In the genomic region with DNA sequence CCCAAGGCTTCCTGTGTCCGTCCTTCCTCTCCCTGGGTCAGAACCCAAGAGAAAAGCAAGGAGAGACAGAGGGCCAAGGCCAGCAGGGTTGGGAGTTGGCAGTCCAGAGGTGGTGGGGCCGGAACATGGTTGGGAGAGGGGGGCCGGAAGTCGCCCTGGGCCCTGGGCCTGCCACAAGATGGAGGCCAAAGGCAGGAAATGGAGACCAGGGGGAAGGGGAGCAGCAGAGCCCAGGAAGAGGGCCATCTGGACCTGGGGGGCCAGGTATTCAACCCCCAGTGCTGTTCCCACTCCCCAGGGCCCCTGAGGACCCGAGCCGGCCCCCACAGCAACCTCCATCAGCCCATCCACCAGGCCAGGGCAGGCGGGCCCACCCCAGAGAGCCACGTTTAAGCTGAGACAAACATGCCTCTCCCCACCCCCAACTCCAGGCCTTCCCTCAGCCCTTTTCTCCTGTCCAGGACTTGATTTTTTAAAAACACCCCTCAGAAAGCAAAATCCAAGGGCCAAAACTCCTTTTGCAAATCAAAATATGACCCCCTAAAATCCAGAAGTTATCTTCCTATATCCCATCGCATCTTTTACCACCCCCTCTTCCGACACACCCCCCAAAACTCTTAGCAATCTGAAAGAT, we compare ENCODE assay signal across 12 cellular contexts. TPM values are rescaled to one million over a fixed set of nuclear protein-coding genes. Genes with fewer than 3 reads are reported as not detected.
DNase-seq lines count a peak whose midpoint lies in the region; ATAC-seq, FAIRE-seq and TF ChIP-seq lines count a peak whose summit lies in the region.
"Had no signal": no experiment of that assay in that cellular context is flagged by ENCODE, and none has a peak within 500 bp of the region (broad histone marks: within the 10 kb centered on the region; RNA-seq: fewer than 3 reads in every experiment).

No MANE protein-coding gene starts in this region.

- peaks cover 60% of the 10 kb centered on the region for H3K4me1 Mint-ChIP-seq in activated CD8-positive, alpha-beta T cell treated with anti-CD3 and anti-CD28 coated beads for 36 hours (ENCODE audit: low read depth)

- ATAC-seq in activated CD8-positive, alpha-beta T cell treated with anti-CD3 and anti-CD28 coated beads for 36 hours = no peak
- ATAC-seq in left cardiac atrium (no peak), sciatic nerve (peak; percentile 38), GM19351 (IDR thresholded peaks at IDR 0.05; ENCODE audit: unreplicated experiment) (no peak), GM19455 (IDR thresholded peaks at IDR 0.05; ENCODE audit: unreplicated experiment) (no peak)
- ATAC-seq: activated T-cell treated with anti-CD3 and anti-CD28 coated beads, Interleukin-2, amount 50 U/mL, for 72 hours had no signal

- H3K4me2 ChIP-seq in BLaER1 treated with 17β-estradiol and CSF1 and Interleukin-3, amounts not matched to agents 10 nM and 100 nM = peak overlapping the region; percentile 91 to 99 (median 95)

- no peaks in the 10 kb centered on the region for H4K20me1 ChIP-seq in BLaER1 treated with 17β-estradiol and CSF1 and Interleukin-3, amounts not matched to agents 10 nM and 100 nM

- POLR2A ChIA-PET in activated CD8-positive, alpha-beta T cell treated with anti-CD3 and anti-CD28 coated beads for 36 hours (lab: Charles Lee) = no interaction called here

- TF ChIP-seq CTCF in activated CD8-positive, alpha-beta T cell treated with anti-CD3 and anti-CD28 coated beads for 36 hours (IDR thresholded peaks at IDR 0.05) = no peak

- H3K4me1 ChIP-seq in BLaER1 treated with 17β-estradiol and CSF1 and Interleukin-3, amounts not matched to agents 10 nM and 100 nM = peaks cover 64 to 90% (median 84%) of the 10 kb centered on the region in 10 experiments
- H3K4me1 ChIP-seq in SJCRH30 = no peaks in the 10 kb centered on the region

- H3K27ac Mint-ChIP-seq in activated CD8-positive, alpha-beta T cell treated with anti-CD3 and anti-CD28 coated beads for 36 hours = peak overlapping the region; percentile 93
- H3K27ac Mint-ChIP-seq: activated T-cell treated with anti-CD3 and anti-CD28 coated beads, Interleukin-2, amount 50 U/mL, for 72 hours had no signal

- no peak overlapping the region for H3K4me3 Mint-ChIP-seq in activated CD8-positive, alpha-beta T cell treated with anti-CD3 and anti-CD28 coated beads for 36 hours

- no peaks in the 10 kb centered on the region for H3K27me3 Mint-ChIP-seq in activated CD8-positive, alpha-beta T cell treated with anti-CD3 and anti-CD28 coated beads for 36 hours

- peak overlapping the region in 6 of 11 experiments; percentile 37 to 98 (median 44); a peak in 7 of 22 replicates for H3K9ac ChIP-seq in BLaER1 treated with 17β-estradiol and CSF1 and Interleukin-3, amounts not matched to agents 10 nM and 100 nM

- H3K27ac ChIP-seq in BLaER1 treated with 17β-estradiol and CSF1 and Interleukin-3, amounts not matched to agents 10 nM and 100 nM = peak overlapping the region in 8 of 11 experiments; percentile 51 to 100 (median 98); a peak in 16 of 22 replicates
- H3K27ac ChIP-seq in SJCRH30 = no peak overlapping the region

- DNase-seq in activated CD8-positive, alpha-beta T cell treated with anti-CD3 and anti-CD28 coated beads for 36 hours = no peak
- DNase-seq in left cardiac atrium (peak; percentile 71), sciatic nerve (ENCODE audit: low spot score) (no peak), SJCRH30 (no peak), GM19239 (ENCODE audit: insufficient read length, low spot score) (no peak)
- DNase-seq: COR-L47, midbrain, NCI-H2171 had no signal

- intact Hi-C loops in activated CD8-positive, alpha-beta T cell treated with anti-CD3 and anti-CD28 coated beads for 36 hours (cut with micrococcal nuclease) = no loop called here
- intact Hi-C loops in left cardiac atrium (cut with DNase I) = no loop called here
- intact Hi-C loops in sciatic nerve (cut with DNase I) = loop anchor here (10.0 kb wide), 1 partner anchor 836 kb away; the partner anchor contains the start of genes CYB5D1, NAA38 and TMEM88

- peaks cover 0 to 5% (median 0%) of the 10 kb centered on the region in 11 experiments; a peak in 6 of 22 replicates for H3K9me3 ChIP-seq in BLaER1 treated with 17β-estradiol and CSF1 and Interleukin-3, amounts not matched to agents 10 nM and 100 nM (replicated peaks in 1 of 11)
- no peaks in the 10 kb centered on the region for H3K9me3 ChIP-seq in SJCRH30 (replicated peaks)

- no peak overlapping the region for H3K4me3 ChIP-seq in BLaER1 treated with 17β-estradiol and CSF1 and Interleukin-3, amounts not matched to agents 10 nM and 100 nM
- H3K4me3 ChIP-seq in SJCRH30 = no peak overlapping the region

- CTCF ChIA-PET in activated CD8-positive, alpha-beta T cell treated with anti-CD3 and anti-CD28 coated beads for 36 hours (lab: Charles Lee) = interaction anchor here (0.6 to 4.1 kb wide), 4 partner anchors 13 to 108 kb away, joined by 4 to 52 read pairs (median 7); no protein-coding TSS in a partner anchor

- no peaks in the 10 kb centered on the region for H3K9me3 Mint-ChIP-seq in activated CD8-positive, alpha-beta T cell treated with anti-CD3 and anti-CD28 coated beads for 36 hours
- H3K9me3 Mint-ChIP-seq: activated T-cell treated with anti-CD3 and anti-CD28 coated beads, Interleukin-2, amount 50 U/mL, for 72 hours had no signal

- peaks cover 0 to 21% (median 7%) of the 10 kb centered on the region in 11 experiments; a peak in 9 of 22 replicates for H3K36me3 ChIP-seq in BLaER1 treated with 17β-estradiol and CSF1 and Interleukin-3, amounts not matched to agents 10 nM and 100 nM
- no peaks in the 10 kb centered on the region for H3K36me3 ChIP-seq in SJCRH30

- H3K27me3 ChIP-seq in BLaER1 treated with 17β-estradiol and CSF1 and Interleukin-3, amounts not matched to agents 10 nM and 100 nM = peaks cover 15 to 28% (median 21%) of the 10 kb centered on the region in 11 experiments
- H3K27me3 ChIP-seq in SJCRH30 = no peaks in the 10 kb centered on the region

- peaks cover 28% of the 10 kb centered on the region for H3K36me3 Mint-ChIP-seq in activated CD8-positive, alpha-beta T cell treated with anti-CD3 and anti-CD28 coated beads for 36 hours (ENCODE audit: low read depth)

- no peak for FAIRE-seq in GM19239 (lab: Jason Lieb, UNC)

RNA-seq across cellular contexts. Expression of gene BCL6B, which starts 4.4 kb away (rescaled TPM):
- 1 to 10 TPM; 1.2 to 2.4 TPM for total RNA-seq in activated CD8-positive, alpha-beta T cell treated with anti-CD3 and anti-CD28 coated beads for 36 hours
- total RNA-seq in left cardiac atrium = 10 to 100 TPM; 14.1 to 19.8 TPM
- 24.5 TPM for total RNA-seq in sciatic nerve
- total RNA-seq in SJCRH30 (2014; rRNA removed; shearing (Covaris generic)) = 0.02 TPM in 1 of 2 replicates, not detected in the other

RNA-seq across cellular contexts. Expression of gene RNASEK, which starts 6.0 kb away (rescaled TPM):
- total RNA-seq in activated CD8-positive, alpha-beta T cell treated with anti-CD3 and anti-CD28 coated beads for 36 hours = 100 to 1,000 TPM in 1 of 2 experiments, 10 to 100 TPM in 1; 98.4 to 107 TPM
- total RNA-seq in left cardiac atrium (100 to 1,000 TPM; 174 to 198 TPM), sciatic nerve (152 TPM)
- total RNA-seq in SJCRH30 (2014; rRNA removed; shearing (Covaris generic)) = 97.2 and 103 TPM in 2 replicates

RNA-seq across cellular contexts. Expression of gene SLC16A13, which starts 17.4 kb away (rescaled TPM):
- total RNA-seq in activated CD8-positive, alpha-beta T cell treated with anti-CD3 and anti-CD28 coated beads for 36 hours = 1 to 10 TPM; 4.8 to 5.9 TPM
- total RNA-seq in left cardiac atrium = 1 to 10 TPM; 1.2 to 1.8 TPM
- total RNA-seq in sciatic nerve = 1.8 TPM
- 0.23 and 0.47 TPM in 2 replicates for total RNA-seq in SJCRH30 (2014; rRNA removed; shearing (Covaris generic))

RNA-seq across cellular contexts. Expression of gene ALOX12, which starts 22.6 kb away (rescaled TPM):
- not detected for total RNA-seq in activated CD8-positive, alpha-beta T cell treated with anti-CD3 and anti-CD28 coated beads for 36 hours
- total RNA-seq in left cardiac atrium (under 1 TPM in 1 of 2 donors, not detected in 1; 0.21 TPM), sciatic nerve (not detected)
- not detected in 2 replicates for total RNA-seq in SJCRH30 (2014; rRNA removed; shearing (Covaris generic))
- total RNA-seq: activated T-cell treated with anti-CD3 and anti-CD28 coated beads, Interleukin-2, amount 50 U/mL, for 72 hours had no signal

RNA-seq across cellular contexts. Expression of gene SLC16A11, which starts 25.4 kb away (rescaled TPM):
- 1 to 10 TPM; 3.1 to 3.4 TPM for total RNA-seq in activated CD8-positive, alpha-beta T cell treated with anti-CD3 and anti-CD28 coated beads for 36 hours
- total RNA-seq in left cardiac atrium (1 to 10 TPM; 2.5 to 3.5 TPM), sciatic nerve (0.89 TPM)
- not detected in 2 replicates for total RNA-seq in SJCRH30 (2014; rRNA removed; shearing (Covaris generic))
